In genomic region chr4:53859305-53859704, GRCh38 we compare ENCODE assay signal across 11 cellular contexts.
"Had no signal": no experiment of that assay in that cellular context is flagged by ENCODE, and none has a peak within 500 bp of the region (broad histone marks: within the 10 kb centered on the region; RNA-seq: fewer than 3 reads in every experiment).

No MANE protein-coding gene starts in this region.

- H3K9me3 ChIP-seq: adrenal gland, ascending aorta, body of pancreas, breast epithelium had no signal

- ATAC-seq: activated naive CD4-positive, alpha-beta T cell treated with anti-CD3 and anti-CD28 coated beads, Interleukin-2, amount 50 U/mL, for 72 hours; activated naive CD8-positive, alpha-beta T cell treated with anti-CD3 and anti-CD28 coated beads, Interleukin-2, amount 50 U/mL, for 24 hours; activated T-cell treated with anti-CD3 and anti-CD28 coated beads, Interleukin-2, amount 50 U/mL, for 4 hours; activated T-cell treated with anti-CD3 and anti-CD28 coated beads, Interleukin-2, amount 50 U/mL, for 72 hours; activated T-helper 17 cell treated with anti-CD3 and anti-CD28 coated beads, Interleukin-2, amount 50 U/mL, for 72 hours; body of pancreas had no signal

- H3K4me3 ChIP-seq: adrenal gland, ascending aorta, body of pancreas, breast epithelium, cardiac muscle cell had no signal

- H3K36me3 ChIP-seq: adrenal gland, ascending aorta, brain microvascular endothelial cell, breast epithelium, cardiac muscle cell had no signal

- H3K27ac ChIP-seq: adrenal gland, ascending aorta, body of pancreas, brain microvascular endothelial cell, breast epithelium, cardiac muscle cell had no signal

- H3K4me1 ChIP-seq: ascending aorta, body of pancreas, breast epithelium had no signal
